ENCODE assay signal across 2 cellular contexts in the genomic region with DNA sequence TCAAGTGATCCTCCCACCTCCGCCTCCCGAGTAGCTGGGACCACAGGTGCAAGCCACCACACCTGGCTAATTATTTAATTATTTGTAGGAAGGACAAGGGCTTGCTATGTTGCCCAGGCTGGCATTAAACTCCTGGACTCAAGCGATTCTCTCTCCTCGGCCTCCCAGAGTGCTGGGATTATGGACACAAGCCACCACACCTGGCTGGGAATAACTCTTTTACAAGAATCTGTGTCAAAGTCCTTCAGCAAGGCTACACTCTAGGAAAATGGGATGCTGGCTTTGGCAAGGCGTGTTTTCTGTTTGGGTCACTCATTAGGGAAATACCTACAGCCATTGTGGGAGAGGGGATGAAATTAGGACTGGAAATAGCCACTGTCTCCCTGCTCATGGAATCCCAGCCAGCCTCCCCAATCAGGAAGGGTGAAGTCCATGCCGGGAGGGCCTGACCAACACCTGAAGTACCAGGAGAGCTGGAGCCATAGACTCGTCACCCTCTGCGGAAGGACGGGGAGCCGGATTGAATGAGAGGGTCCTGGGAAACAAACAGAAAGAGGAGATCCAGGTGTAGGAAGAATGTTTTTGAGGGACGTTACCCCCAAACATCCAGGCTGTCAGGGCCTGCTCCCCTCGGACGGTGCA.
TF ChIP-seq lines count a peak whose summit lies in the region.

No MANE protein-coding gene starts in this region.

TF ChIP-seq in IMR-90, 13 proteins besides CTCF, POLR2A, EP300 and RAD21 (continued from another document):
- TF ChIP-seq, protein P1, sequence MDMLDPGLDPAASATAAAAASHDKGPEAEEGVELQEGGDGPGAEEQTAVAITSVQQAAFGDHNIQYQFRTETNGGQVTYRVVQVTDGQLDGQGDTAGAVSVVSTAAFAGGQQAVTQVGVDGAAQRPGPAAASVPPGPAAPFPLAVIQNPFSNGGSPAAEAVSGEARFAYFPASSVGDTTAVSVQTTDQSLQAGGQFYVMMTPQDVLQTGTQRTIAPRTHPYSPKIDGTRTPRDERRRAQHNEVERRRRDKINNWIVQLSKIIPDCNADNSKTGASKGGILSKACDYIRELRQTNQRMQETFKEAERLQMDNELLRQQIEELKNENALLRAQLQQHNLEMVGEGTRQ (IDR thresholded peaks at IDR 0.05; ENCODE audit: low read depth, low read length): no peak
- no peak for TF ChIP-seq MAFK (IDR thresholded peaks at IDR 0.05; ENCODE audit: low read depth, low read length)
- no peak for TF ChIP-seq CHD1 (IDR thresholded peaks at IDR 0.05; ENCODE audit: low read depth, low read length)
- no peak for TF ChIP-seq RFX5 (IDR thresholded peaks at IDR 0.05; ENCODE audit: low read depth, low read length)
- no peak for TF ChIP-seq MXI1 (IDR thresholded peaks at IDR 0.05; ENCODE audit: borderline replicate concordance, low read depth, low read length)
- no peak for TF ChIP-seq NFE2L2 (IDR thresholded peaks at IDR 0.05; ENCODE audit: low read depth, low read length)
- TF ChIP-seq, protein P2, sequence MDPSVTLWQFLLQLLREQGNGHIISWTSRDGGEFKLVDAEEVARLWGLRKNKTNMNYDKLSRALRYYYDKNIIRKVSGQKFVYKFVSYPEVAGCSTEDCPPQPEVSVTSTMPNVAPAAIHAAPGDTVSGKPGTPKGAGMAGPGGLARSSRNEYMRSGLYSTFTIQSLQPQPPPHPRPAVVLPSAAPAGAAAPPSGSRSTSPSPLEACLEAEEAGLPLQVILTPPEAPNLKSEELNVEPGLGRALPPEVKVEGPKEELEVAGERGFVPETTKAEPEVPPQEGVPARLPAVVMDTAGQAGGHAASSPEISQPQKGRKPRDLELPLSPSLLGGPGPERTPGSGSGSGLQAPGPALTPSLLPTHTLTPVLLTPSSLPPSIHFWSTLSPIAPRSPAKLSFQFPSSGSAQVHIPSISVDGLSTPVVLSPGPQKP (IDR thresholded peaks at IDR 0.05; ENCODE audit: borderline replicate concordance, low read depth, low read length): no peak
- no peak for TF ChIP-seq SMC3 (IDR thresholded peaks at IDR 0.05; ENCODE audit: low read depth, low read length)
TF ChIP-seq in IMR-90: peak in this region for 0.

TF ChIP-seq in WTC11, 78 proteins besides CTCF, POLR2A, EP300 and RAD21 (continued from another document):
- TF ChIP-seq, protein P3, sequence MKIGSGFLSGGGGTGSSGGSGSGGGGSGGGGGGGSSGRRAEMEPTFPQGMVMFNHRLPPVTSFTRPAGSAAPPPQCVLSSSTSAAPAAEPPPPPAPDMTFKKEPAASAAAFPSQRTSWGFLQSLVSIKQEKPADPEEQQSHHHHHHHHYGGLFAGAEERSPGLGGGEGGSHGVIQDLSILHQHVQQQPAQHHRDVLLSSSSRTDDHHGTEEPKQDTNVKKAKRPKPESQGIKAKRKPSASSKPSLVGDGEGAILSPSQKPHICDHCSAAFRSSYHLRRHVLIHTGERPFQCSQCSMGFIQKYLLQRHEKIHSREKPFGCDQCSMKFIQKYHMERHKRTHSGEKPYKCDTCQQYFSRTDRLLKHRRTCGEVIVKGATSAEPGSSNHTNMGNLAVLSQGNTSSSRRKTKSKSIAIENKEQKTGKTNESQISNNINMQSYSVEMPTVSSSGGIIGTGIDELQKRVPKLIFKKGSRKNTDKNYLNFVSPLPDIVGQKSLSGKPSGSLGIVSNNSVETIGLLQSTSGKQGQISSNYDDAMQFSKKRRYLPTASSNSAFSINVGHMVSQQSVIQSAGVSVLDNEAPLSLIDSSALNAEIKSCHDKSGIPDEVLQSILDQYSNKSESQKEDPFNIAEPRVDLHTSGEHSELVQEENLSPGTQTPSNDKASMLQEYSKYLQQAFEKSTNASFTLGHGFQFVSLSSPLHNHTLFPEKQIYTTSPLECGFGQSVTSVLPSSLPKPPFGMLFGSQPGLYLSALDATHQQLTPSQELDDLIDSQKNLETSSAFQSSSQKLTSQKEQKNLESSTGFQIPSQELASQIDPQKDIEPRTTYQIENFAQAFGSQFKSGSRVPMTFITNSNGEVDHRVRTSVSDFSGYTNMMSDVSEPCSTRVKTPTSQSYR (CRISPR knock-in tag; IDR thresholded peaks at IDR 0.05): no peak
- TF ChIP-seq, protein P4, sequence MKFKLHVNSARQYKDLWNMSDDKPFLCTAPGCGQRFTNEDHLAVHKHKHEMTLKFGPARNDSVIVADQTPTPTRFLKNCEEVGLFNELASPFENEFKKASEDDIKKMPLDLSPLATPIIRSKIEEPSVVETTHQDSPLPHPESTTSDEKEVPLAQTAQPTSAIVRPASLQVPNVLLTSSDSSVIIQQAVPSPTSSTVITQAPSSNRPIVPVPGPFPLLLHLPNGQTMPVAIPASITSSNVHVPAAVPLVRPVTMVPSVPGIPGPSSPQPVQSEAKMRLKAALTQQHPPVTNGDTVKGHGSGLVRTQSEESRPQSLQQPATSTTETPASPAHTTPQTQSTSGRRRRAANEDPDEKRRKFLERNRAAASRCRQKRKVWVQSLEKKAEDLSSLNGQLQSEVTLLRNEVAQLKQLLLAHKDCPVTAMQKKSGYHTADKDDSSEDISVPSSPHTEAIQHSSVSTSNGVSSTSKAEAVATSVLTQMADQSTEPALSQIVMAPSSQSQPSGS (CRISPR knock-in tag; IDR thresholded peaks at IDR 0.05; ENCODE audit: borderline replicate concordance, low read depth): no peak
- TF ChIP-seq NR1H2 (CRISPR knock-in tag; IDR thresholded peaks at IDR 0.05) (no peak), ETV6 (CRISPR knock-in tag; IDR thresholded peaks at IDR 0.05) (no peak), ZNF232 (CRISPR knock-in tag; IDR thresholded peaks at IDR 0.05) (no peak), ZNF396 (CRISPR knock-in tag; IDR thresholded peaks at IDR 0.05; ENCODE audit: borderline replicate concordance) (no peak)
